ENCODE assay signal across 8 cellular contexts in the genomic region with DNA sequence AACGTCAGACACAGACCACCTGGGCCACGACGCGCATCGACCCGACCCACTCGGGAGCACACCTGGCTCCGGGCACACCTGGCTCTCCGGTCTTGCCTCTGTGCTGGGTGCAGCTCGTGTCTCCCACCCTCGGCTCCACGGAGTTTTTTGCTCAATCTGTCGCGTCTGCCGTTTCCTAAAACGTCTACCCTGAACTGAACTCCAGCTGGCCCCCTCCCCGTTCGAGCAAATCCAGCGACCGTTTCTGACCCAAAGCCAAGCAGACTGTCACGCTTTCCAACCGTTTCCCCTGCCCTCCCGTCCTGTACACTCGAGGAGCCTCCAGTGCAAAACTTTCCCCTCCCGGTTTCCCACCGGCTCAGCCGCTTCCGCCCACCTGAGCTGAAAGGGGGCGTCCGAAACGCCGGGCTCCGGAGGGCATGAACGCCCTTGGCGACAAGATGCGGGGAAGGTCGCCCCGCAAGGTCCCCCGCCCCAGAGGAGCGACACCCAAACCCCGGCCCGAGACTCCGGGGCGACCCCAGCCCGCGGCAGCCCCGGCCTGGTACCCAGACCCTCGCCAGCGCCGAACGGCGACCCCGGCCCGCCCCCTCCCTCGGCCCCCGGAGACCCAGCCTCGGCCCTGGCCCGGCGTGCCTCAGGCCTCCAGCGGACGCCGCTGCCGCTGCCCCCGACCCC. TPM values are rescaled to one million over a fixed set of nuclear protein-coding genes. Genes with fewer than 3 reads are reported as not detected.
DNase-seq lines count a peak whose midpoint lies in the region; ATAC-seq and TF ChIP-seq lines count a peak whose summit lies in the region.

No MANE protein-coding gene starts in this region.

- peak overlapping the region; percentile 80 to 87 (median 83) for H3K27ac ChIP-seq in transverse colon

- H3K27me3 Mint-ChIP-seq in WTC11 (ENCODE audit: low read depth): peaks cover 23% of the 10 kb centered on the region

- no peak for TF ChIP-seq POLR2A in transverse colon (IDR thresholded peaks at IDR 0.05)

- 1% methylated on average over 27 of the region's 64 CpGs; no CpG with 5 or more reads in 1 of the 2 donors for WGBS in transverse colon (ENCODE audit: low coverage in 1 of 2), 2 donors

- no peaks in the 10 kb centered on the region for H3K4me1 ChIP-seq in endocrine pancreas (ENCODE audit: control insufficient read depth, insufficient read depth, low read length)
- H3K4me1 ChIP-seq in mucosa of stomach (ENCODE audit: control insufficient read depth, insufficient read depth, low read length): peaks cover 28% of the 10 kb centered on the region
- H3K4me1 ChIP-seq in transverse colon: peaks cover 0 to 42% (median 28%) of the 10 kb centered on the region in 4 donors

- H3K36me3 ChIP-seq in endocrine pancreas (ENCODE audit: control insufficient read depth, insufficient read depth, low read length) (no peaks in the 10 kb centered on the region), mucosa of stomach (ENCODE audit: control insufficient read depth, insufficient read depth, low read length) (no peaks in the 10 kb centered on the region), transverse colon (no peaks in the 10 kb centered on the region)

- TF ChIP-seq EP300 in transverse colon (IDR thresholded peaks at IDR 0.05; ENCODE audit: low read depth): no peak

- no peaks in the 10 kb centered on the region for H3K36me3 Mint-ChIP-seq in WTC11

- intact Hi-C loops in transverse colon (cut with DNase I; ENCODE audit: low total_unique reads): loop anchor here (5.0 kb wide), 1 partner anchor 110 kb away; no protein-coding TSS in a partner anchor

- H3K27ac Mint-ChIP-seq in WTC11: peak overlapping the region; percentile 45; the same call in 1 of the 2 replicates

- H3K4me3 ChIP-seq in GM12865 (ENCODE audit: low read depth, low read length): peak overlapping the region; percentile 88
- H3K4me3 ChIP-seq in endocrine pancreas (ENCODE audit: control insufficient read depth, insufficient read depth, low read length): peak overlapping the region; percentile 89
- peak overlapping the region; percentile 55 for H3K4me3 ChIP-seq in mucosa of stomach (ENCODE audit: low read length)
- peak overlapping the region; percentile 68 to 99 (median 96) for H3K4me3 ChIP-seq in transverse colon

- H3K4me3 Mint-ChIP-seq in WTC11: peak overlapping the region; percentile 92

- H3K9ac ChIP-seq in endocrine pancreas (ENCODE audit: control insufficient read depth, insufficient read depth, low read length) (peak overlapping the region; percentile 93), mucosa of stomach (ENCODE audit: low read length) (peak overlapping the region; percentile 71)

- peak; percentile 38 for ATAC-seq in HG02943 (IDR thresholded peaks at IDR 0.05; ENCODE audit: low read depth, unreplicated experiment)
- ATAC-seq in WTC11: peak; percentile 18

- CTCF ChIA-PET in WTC11 (lab: Charles Lee): interaction anchor here (0.7 to 1.2 kb wide), 2 partner anchors 25 to 112 kb away, joined by 3 read pairs; no protein-coding TSS in a partner anchor

- H3K4me1 Mint-ChIP-seq in WTC11: peaks cover 40% of the 10 kb centered on the region

- peak; percentile 20 for DNase-seq in GM12865 (ENCODE audit: low read depth)
- peak; percentile 35 for DNase-seq in WTC11 (ENCODE audit: low spot score)
- DNase-seq in transverse colon: peak; percentile 28
- DNase-seq in dedifferentiated amniotic fluid mesenchymal stem cell (ENCODE audit: extremely low spot score): no peak
- no peak for DNase-seq in iPS-NIHi11 (ENCODE audit: low spot score)

- POLR2A ChIA-PET in WTC11 (lab: Charles Lee): no interaction called here

- H3K27me3 ChIP-seq in endocrine pancreas (ENCODE audit: control insufficient read depth, insufficient read depth, low read length) (no peaks in the 10 kb centered on the region), mucosa of stomach (ENCODE audit: control insufficient read depth, insufficient read depth, low read length) (no peaks in the 10 kb centered on the region), transverse colon (no peaks in the 10 kb centered on the region)

- no peaks in the 10 kb centered on the region for H3K9me3 Mint-ChIP-seq in WTC11

- H3K9me3 ChIP-seq in endocrine pancreas (ENCODE audit: control insufficient read depth, low read length): no peaks in the 10 kb centered on the region
- no peaks in the 10 kb centered on the region for H3K9me3 ChIP-seq in mucosa of stomach (ENCODE audit: control insufficient read depth, low read length)
- no peaks in the 10 kb centered on the region for H3K9me3 ChIP-seq in transverse colon

- TF ChIP-seq CTCF in GM12865 (IDR thresholded peaks at IDR 0.05; ENCODE audit: insufficient read depth, low read depth, low read length, missing control alignments) (no peak), WTC11 (IDR thresholded peaks at IDR 0.05) (no peak), transverse colon (IDR thresholded peaks at IDR 0.05) (no peak)

- in situ Hi-C loops in transverse colon (cut with MboI; ENCODE audit: low pct_ligation_motif_present in 1 of 4, low pct_unique_long_range_greater_than_20kb in 1 of 4, low sequenced_read_pairs in 3 of 4): no loop called here

TF ChIP-seq in WTC11, 78 proteins besides CTCF, POLR2A, EP300 and RAD21:
- TF ChIP-seq ZNF121 (CRISPR knock-in tag; IDR thresholded peaks at IDR 0.05) (no peak), NR1H2 (CRISPR knock-in tag; IDR thresholded peaks at IDR 0.05) (no peak), ZBTB21 (CRISPR knock-in tag; IDR thresholded peaks at IDR 0.05; ENCODE audit: borderline replicate concordance) (0 out of 2 replicates have a peak, but pooled peaks have one; percentile 11)
TF ChIP-seq in WTC11: peak in this region for 1.

RNA-seq across cellular contexts. Expression of a gene that starts 0.6 kb away (rescaled TPM):
- total RNA-seq in WTC11 (2021): 11.8 to 13.2 TPM (median 12.5 TPM) in 3 replicates
- 10 to 100 TPM; 15.0 to 25.4 (median 19.4) TPM for total RNA-seq in transverse colon

Comparison
In these comparisons a context has a peak if more than half of its experiments do, and no peak if none do; other contexts are left out.
1. DNase-seq: peak in GM12865 (single experiment), WTC11 (single experiment) and transverse colon (single experiment); none in dedifferentiated amniotic fluid mesenchymal stem cell (single experiment) and iPS-NIHi11 (single experiment).
2. Peak in every context shown above with its lines, with median percentiles within 50 percentile points of each other: H3K4me3 ChIP-seq.